ENCODE assay signal across 2 cellular contexts in the genomic region with DNA sequence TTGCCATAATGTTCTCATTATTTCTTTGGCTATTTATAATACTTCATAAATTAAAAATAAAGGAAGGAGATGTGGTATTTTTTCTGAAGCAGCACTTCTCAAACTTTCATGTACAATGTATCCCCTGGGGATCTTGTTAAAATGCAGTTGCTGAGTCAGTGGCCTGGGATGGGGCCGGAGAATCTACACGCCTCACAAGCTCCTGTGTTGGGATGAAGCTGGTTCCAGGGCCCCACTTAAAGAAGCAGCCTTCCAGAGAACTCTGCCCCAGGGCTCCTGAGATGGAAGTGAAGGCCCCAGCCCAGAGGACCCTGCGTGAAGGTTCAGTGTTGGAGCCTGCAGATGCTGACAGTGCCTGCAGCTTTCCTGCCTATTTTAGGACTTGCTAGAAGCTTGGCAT.
TF ChIP-seq lines count a peak whose summit lies in the region.

No MANE protein-coding gene starts in this region.

TF ChIP-seq in A549, 52 proteins besides CTCF, POLR2A, EP300 and RAD21 (continued from another document):
- TF ChIP-seq GATA3 (IDR thresholded peaks at IDR 0.05; ENCODE audit: borderline replicate concordance) (no peak), CBX8 (IDR thresholded peaks at IDR 0.05) (no peak), JUN (IDR thresholded peaks at IDR 0.05) (no peak), EHF (CRISPR knock-in tag; IDR thresholded peaks at IDR 0.05) (no peak), FOSB (CRISPR knock-in tag; IDR thresholded peaks at IDR 0.05) (no peak), REST (IDR thresholded peaks at IDR 0.05) (no peak), EHMT2 (IDR thresholded peaks at IDR 0.05; ENCODE audit: low read depth) (no peak), NR3C1 (IDR thresholded peaks at IDR 0.05) (no peak), CBX2 (IDR thresholded peaks at IDR 0.05; ENCODE audit: borderline replicate concordance, low read depth) (no peak), BCL3 (IDR thresholded peaks at IDR 0.05) (no peak), HOXB13 (CRISPR knock-in tag; IDR thresholded peaks at IDR 0.05; ENCODE audit: low read depth) (no peak), MYC (IDR thresholded peaks at IDR 0.05; ENCODE audit: borderline replicate concordance, low read length) (no peak), NFE2L2 (conservative IDR thresholded peaks at IDR 0.05; ENCODE audit: low read length) (no peak), SREBF2 (IDR thresholded peaks at IDR 0.05) (no peak), HEYL (CRISPR knock-in tag; IDR thresholded peaks at IDR 0.05) (no peak), TP53 (CRISPR knock-in tag; IDR thresholded peaks at IDR 0.05) (no peak)
- TF ChIP-seq, protein P1, sequence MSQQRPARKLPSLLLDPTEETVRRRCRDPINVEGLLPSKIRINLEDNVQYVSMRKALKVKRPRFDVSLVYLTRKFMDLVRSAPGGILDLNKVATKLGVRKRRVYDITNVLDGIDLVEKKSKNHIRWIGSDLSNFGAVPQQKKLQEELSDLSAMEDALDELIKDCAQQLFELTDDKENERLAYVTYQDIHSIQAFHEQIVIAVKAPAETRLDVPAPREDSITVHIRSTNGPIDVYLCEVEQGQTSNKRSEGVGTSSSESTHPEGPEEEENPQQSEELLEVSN (IDR thresholded peaks at IDR 0.05; ENCODE audit: borderline replicate concordance, low read depth): no peak
- TF ChIP-seq, protein P2, sequence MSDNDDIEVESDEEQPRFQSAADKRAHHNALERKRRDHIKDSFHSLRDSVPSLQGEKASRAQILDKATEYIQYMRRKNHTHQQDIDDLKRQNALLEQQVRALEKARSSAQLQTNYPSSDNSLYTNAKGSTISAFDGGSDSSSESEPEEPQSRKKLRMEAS (IDR thresholded peaks at IDR 0.05): no peak
TF ChIP-seq in A549: peak in this region for 0.

TF ChIP-seq in GM12878, 131 proteins besides CTCF, POLR2A, EP300 and RAD21:
- TF ChIP-seq PKNOX1 (IDR thresholded peaks at IDR 0.05) (no peak), JUNB (IDR thresholded peaks at IDR 0.05) (no peak), MTA2 (IDR thresholded peaks at IDR 0.05; ENCODE audit: low read depth) (peak; percentile 45; the same call in 1 of the 2 replicates), MEF2B (IDR thresholded peaks at IDR 0.05; ENCODE audit: partially characterized antibody, poor library complexity, severe bottlenecking) (peak; percentile 80)
